ENCODE assay signal across 28 cellular contexts in the genomic region with DNA sequence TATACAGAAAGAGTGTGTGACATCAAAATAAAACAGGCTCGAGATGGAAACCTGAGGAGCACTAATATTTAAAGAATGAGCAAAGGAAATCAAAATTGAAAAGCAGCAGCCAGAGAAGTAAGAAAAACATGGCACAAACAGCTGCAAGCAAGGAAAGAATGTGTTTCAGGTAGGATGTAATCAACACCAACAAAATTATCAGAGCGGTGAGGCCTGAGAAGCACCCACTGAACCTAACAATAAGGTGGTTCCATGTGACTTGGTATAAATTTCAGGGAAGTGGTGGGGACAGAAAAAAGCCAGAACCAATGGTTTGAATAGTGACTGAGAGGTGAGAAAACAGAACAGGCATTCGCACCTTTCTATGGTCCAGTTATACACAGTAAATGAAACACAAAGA.
"Had no signal": no experiment of that assay in that cellular context is flagged by ENCODE, and none has a peak within 500 bp of the region (broad histone marks: within the 10 kb centered on the region; RNA-seq: fewer than 3 reads in every experiment).

No MANE protein-coding gene starts in this region.

- H3K27ac Mint-ChIP-seq: activated CD4-positive, alpha-beta memory T cell treated with anti-CD3 and anti-CD28 coated beads for 36 hours; activated CD4-positive, alpha-beta T cell treated with anti-CD3 and anti-CD28 coated beads for 36 hours; activated CD4-positive, alpha-beta T cell treated with anti-CD3 and anti-CD28 coated beads, Interleukin-2, amount 10 ng/mL, durations not matched to agents 24 days and 14 days; activated CD8-positive, alpha-beta memory T cell treated with anti-CD3 and anti-CD28 coated beads, Interleukin-2, amount 10 ng/mL, durations not matched to agents 7 days and 5 days; activated CD8-positive, alpha-beta T cell treated with anti-CD3 and anti-CD28 coated beads, Interleukin-2, amount 10 ng/mL, durations not matched to agents 7 days and 5 days; activated naive CD8-positive, alpha-beta T cell treated with anti-CD3 and anti-CD28 coated beads for 36 hours; activated T-helper 1 cell treated with anti-CD3 and anti-CD28 coated beads, Interleukin-12 subunit alpha, Interleukin-12 subunit beta, Interleukin-2, Interleukin-4 antibody, amounts not matched to agents 30 ng/mL and 10 ng/mL and 1 ng/mL, durations not matched to agents 14 hours and 24 hours and 36 hours; brain; effector memory CD8-positive, alpha-beta T cell; T-helper 17 cell had no signal

- H3K4me1 Mint-ChIP-seq: brain had no signal

- H3K36me3 Mint-ChIP-seq: brain had no signal

- DNase-seq: activated CD4-positive, alpha-beta memory T cell treated with anti-CD3 and anti-CD28 coated beads for 36 hours; activated CD4-positive, alpha-beta T cell treated with anti-CD3 and anti-CD28 coated beads for 36 hours; activated CD4-positive, CD25-positive, alpha-beta regulatory T cell; activated CD4-positive, CD25-positive, alpha-beta regulatory T cell treated with anti-CD3 and anti-CD28 coated beads, Interleukin-2, amount 50 U/mL, for 72 hours; activated CD8-positive, alpha-beta memory T cell treated with anti-CD3 and anti-CD28 coated beads, Interleukin-2, amount 10 ng/mL, durations not matched to agents 7 days and 5 days; activated CD8-positive, alpha-beta memory T cell treated with anti-CD3 and anti-CD28 coated beads, Interleukin-2, amount 50 U/mL, for 4 hours; activated CD8-positive, alpha-beta T cell treated with anti-CD3 and anti-CD28 coated beads, Interleukin-2, amount 10 ng/mL, durations not matched to agents 7 days and 5 days; activated gamma-delta T cell; activated naive CD4-positive, alpha-beta T cell treated with anti-CD3 and anti-CD28 coated beads, Interleukin-2, amount 50 U/mL, for 16 hours; activated naive CD4-positive, alpha-beta T cell treated with Interleukin-2 at 50 U/mL for 16 hours; activated naive CD8-positive, alpha-beta T cell treated with anti-CD3 and anti-CD28 coated beads for 36 hours; activated T-cell treated with anti-CD3 and anti-CD28 coated beads, Interleukin-2, amount 50 U/mL, for 1 hour; activated T-cell treated with anti-CD3 and anti-CD28 coated beads, Interleukin-2, amount 50 U/mL, for 48 hours; central memory CD4-positive, alpha-beta T cell; cerebellar nuclear complex; colonic mucosa; dorsolateral prefrontal cortex; effector memory CD8-positive, alpha-beta T cell; erythroblast; gastrocnemius medialis; glutamatergic neuron; heart left ventricle; T-helper 1 cell; T-helper 17 cell had no signal

- H3K27me3 Mint-ChIP-seq: activated CD4-positive, alpha-beta memory T cell treated with anti-CD3 and anti-CD28 coated beads for 36 hours; activated CD4-positive, alpha-beta T cell treated with anti-CD3 and anti-CD28 coated beads for 36 hours; activated CD4-positive, alpha-beta T cell treated with anti-CD3 and anti-CD28 coated beads, Interleukin-2, amount 10 ng/mL, durations not matched to agents 24 days and 14 days; activated CD8-positive, alpha-beta memory T cell treated with anti-CD3 and anti-CD28 coated beads, Interleukin-2, amount 10 ng/mL, durations not matched to agents 7 days and 5 days; activated naive CD8-positive, alpha-beta T cell treated with anti-CD3 and anti-CD28 coated beads for 36 hours; brain; effector memory CD8-positive, alpha-beta T cell; T-helper 17 cell had no signal

- H3K9me3 Mint-ChIP-seq: activated CD4-positive, alpha-beta memory T cell treated with anti-CD3 and anti-CD28 coated beads for 36 hours; activated CD4-positive, alpha-beta T cell treated with anti-CD3 and anti-CD28 coated beads, Interleukin-2, amount 10 ng/mL, durations not matched to agents 24 days and 14 days; activated naive CD8-positive, alpha-beta T cell treated with anti-CD3 and anti-CD28 coated beads for 36 hours; activated T-helper 1 cell treated with anti-CD3 and anti-CD28 coated beads, Interleukin-12 subunit alpha, Interleukin-12 subunit beta, Interleukin-2, Interleukin-4 antibody, amounts not matched to agents 30 ng/mL and 10 ng/mL and 1 ng/mL, durations not matched to agents 14 hours and 24 hours and 36 hours; effector memory CD8-positive, alpha-beta T cell had no signal

- H3K4me3 Mint-ChIP-seq: activated CD4-positive, alpha-beta memory T cell treated with anti-CD3 and anti-CD28 coated beads for 36 hours; activated CD4-positive, alpha-beta T cell treated with anti-CD3 and anti-CD28 coated beads for 36 hours; activated CD4-positive, alpha-beta T cell treated with anti-CD3 and anti-CD28 coated beads, Interleukin-2, amount 10 ng/mL, durations not matched to agents 24 days and 14 days; activated CD8-positive, alpha-beta memory T cell treated with anti-CD3 and anti-CD28 coated beads, Interleukin-2, amount 10 ng/mL, durations not matched to agents 7 days and 5 days; activated CD8-positive, alpha-beta T cell treated with anti-CD3 and anti-CD28 coated beads, Interleukin-2, amount 10 ng/mL, durations not matched to agents 7 days and 5 days; activated naive CD8-positive, alpha-beta T cell treated with anti-CD3 and anti-CD28 coated beads for 36 hours; activated T-helper 1 cell treated with anti-CD3 and anti-CD28 coated beads, Interleukin-12 subunit alpha, Interleukin-12 subunit beta, Interleukin-2, Interleukin-4 antibody, amounts not matched to agents 30 ng/mL and 10 ng/mL and 1 ng/mL, durations not matched to agents 14 hours and 24 hours and 36 hours; brain; effector memory CD8-positive, alpha-beta T cell; T-helper 17 cell had no signal

- ATAC-seq: activated CD4-positive, alpha-beta T cell treated with anti-CD3 and anti-CD28 coated beads for 36 hours; activated CD8-positive, alpha-beta memory T cell treated with anti-CD3 and anti-CD28 coated beads, Interleukin-2, amount 10 ng/mL, durations not matched to agents 7 days and 5 days; activated CD8-positive, alpha-beta T cell treated with anti-CD3 and anti-CD28 coated beads, Interleukin-2, amount 10 ng/mL, durations not matched to agents 7 days and 5 days; effector memory CD8-positive, alpha-beta T cell; foreskin keratinocyte; gastrocnemius medialis; heart left ventricle; T-helper 17 cell had no signal
